2 cellular contexts compared by ENCODE assay signal in the genomic region with DNA sequence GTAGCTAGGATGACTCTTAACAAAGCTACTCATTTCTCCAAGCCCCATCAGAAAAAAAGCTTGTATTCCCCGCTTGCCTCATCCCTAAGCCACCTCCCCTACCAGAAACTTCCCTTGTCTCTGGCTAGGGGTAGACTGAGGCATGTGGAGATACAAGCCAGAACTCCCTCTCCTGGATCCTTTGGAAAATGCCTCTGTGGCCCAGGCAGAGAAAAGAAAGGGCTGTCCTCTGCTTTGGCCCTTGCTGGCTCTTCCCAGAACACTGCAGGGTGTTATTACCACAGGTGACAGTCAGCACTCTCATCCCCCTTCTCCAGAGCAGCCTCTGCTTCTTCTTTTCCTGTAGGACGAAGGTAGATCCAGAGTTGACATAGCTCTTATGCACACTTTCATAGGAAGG.
TF ChIP-seq lines count a peak whose summit lies in the region.

No MANE protein-coding gene starts in this region.

TF ChIP-seq in GM23338, 12 proteins besides CTCF, POLR2A, EP300 and RAD21:
- TF ChIP-seq STAT1 (IDR thresholded peaks at IDR 0.05; ENCODE audit: unreplicated experiment) (no peak), EZH2 (IDR thresholded peaks at IDR 0.05; ENCODE audit: low read depth, unreplicated experiment) (no peak), ZNF331 (CRISPR knock-in tag; IDR thresholded peaks at IDR 0.05; ENCODE audit: low read depth) (no peak), JUNB (IDR thresholded peaks at IDR 0.05; ENCODE audit: unreplicated experiment) (no peak), ZNF462 (CRISPR knock-in tag; IDR thresholded peaks at IDR 0.05) (no peak), CREB1 (CRISPR knock-in tag; IDR thresholded peaks at IDR 0.05; ENCODE audit: low read depth) (no peak), NANOG (IDR thresholded peaks at IDR 0.05; ENCODE audit: borderline replicate concordance) (no peak), POLR2AphosphoS5 (IDR thresholded peaks at IDR 0.05; ENCODE audit: low read depth) (no peak), EZH2phosphoT487 (IDR thresholded peaks at IDR 0.05; ENCODE audit: unreplicated experiment) (no peak), ZNF114 (CRISPR knock-in tag; IDR thresholded peaks at IDR 0.05) (no peak)
- TF ChIP-seq, protein P1, sequence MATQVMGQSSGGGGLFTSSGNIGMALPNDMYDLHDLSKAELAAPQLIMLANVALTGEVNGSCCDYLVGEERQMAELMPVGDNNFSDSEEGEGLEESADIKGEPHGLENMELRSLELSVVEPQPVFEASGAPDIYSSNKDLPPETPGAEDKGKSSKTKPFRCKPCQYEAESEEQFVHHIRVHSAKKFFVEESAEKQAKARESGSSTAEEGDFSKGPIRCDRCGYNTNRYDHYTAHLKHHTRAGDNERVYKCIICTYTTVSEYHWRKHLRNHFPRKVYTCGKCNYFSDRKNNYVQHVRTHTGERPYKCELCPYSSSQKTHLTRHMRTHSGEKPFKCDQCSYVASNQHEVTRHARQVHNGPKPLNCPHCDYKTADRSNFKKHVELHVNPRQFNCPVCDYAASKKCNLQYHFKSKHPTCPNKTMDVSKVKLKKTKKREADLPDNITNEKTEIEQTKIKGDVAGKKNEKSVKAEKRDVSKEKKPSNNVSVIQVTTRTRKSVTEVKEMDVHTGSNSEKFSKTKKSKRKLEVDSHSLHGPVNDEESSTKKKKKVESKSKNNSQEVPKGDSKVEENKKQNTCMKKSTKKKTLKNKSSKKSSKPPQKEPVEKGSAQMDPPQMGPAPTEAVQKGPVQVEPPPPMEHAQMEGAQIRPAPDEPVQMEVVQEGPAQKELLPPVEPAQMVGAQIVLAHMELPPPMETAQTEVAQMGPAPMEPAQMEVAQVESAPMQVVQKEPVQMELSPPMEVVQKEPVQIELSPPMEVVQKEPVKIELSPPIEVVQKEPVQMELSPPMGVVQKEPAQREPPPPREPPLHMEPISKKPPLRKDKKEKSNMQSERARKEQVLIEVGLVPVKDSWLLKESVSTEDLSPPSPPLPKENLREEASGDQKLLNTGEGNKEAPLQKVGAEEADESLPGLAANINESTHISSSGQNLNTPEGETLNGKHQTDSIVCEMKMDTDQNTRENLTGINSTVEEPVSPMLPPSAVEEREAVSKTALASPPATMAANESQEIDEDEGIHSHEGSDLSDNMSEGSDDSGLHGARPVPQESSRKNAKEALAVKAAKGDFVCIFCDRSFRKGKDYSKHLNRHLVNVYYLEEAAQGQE (IDR thresholded peaks at IDR 0.05; ENCODE audit: unreplicated experiment): no peak

TF ChIP-seq in IMR-90, 13 proteins besides CTCF, POLR2A, EP300 and RAD21:
- no peak for TF ChIP-seq RFX5 (IDR thresholded peaks at IDR 0.05; ENCODE audit: low read depth, low read length)
- TF ChIP-seq, protein P2, sequence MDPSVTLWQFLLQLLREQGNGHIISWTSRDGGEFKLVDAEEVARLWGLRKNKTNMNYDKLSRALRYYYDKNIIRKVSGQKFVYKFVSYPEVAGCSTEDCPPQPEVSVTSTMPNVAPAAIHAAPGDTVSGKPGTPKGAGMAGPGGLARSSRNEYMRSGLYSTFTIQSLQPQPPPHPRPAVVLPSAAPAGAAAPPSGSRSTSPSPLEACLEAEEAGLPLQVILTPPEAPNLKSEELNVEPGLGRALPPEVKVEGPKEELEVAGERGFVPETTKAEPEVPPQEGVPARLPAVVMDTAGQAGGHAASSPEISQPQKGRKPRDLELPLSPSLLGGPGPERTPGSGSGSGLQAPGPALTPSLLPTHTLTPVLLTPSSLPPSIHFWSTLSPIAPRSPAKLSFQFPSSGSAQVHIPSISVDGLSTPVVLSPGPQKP (IDR thresholded peaks at IDR 0.05; ENCODE audit: borderline replicate concordance, low read depth, low read length): no peak
- TF ChIP-seq NFE2L2 (IDR thresholded peaks at IDR 0.05; ENCODE audit: low read depth, low read length): no peak
- TF ChIP-seq RCOR1 (IDR thresholded peaks at IDR 0.05; ENCODE audit: insufficient replicate concordance, low read length): no peak
- no peak for TF ChIP-seq BHLHE40 (IDR thresholded peaks at IDR 0.05; ENCODE audit: low read depth, low read length)
- TF ChIP-seq MAZ (IDR thresholded peaks at IDR 0.05; ENCODE audit: borderline replicate concordance, low read depth, low read length): no peak
- TF ChIP-seq, protein P3, sequence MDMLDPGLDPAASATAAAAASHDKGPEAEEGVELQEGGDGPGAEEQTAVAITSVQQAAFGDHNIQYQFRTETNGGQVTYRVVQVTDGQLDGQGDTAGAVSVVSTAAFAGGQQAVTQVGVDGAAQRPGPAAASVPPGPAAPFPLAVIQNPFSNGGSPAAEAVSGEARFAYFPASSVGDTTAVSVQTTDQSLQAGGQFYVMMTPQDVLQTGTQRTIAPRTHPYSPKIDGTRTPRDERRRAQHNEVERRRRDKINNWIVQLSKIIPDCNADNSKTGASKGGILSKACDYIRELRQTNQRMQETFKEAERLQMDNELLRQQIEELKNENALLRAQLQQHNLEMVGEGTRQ (IDR thresholded peaks at IDR 0.05; ENCODE audit: low read depth, low read length): no peak
- no peak for TF ChIP-seq MXI1 (IDR thresholded peaks at IDR 0.05; ENCODE audit: borderline replicate concordance, low read depth, low read length)
- no peak for TF ChIP-seq MAFK (IDR thresholded peaks at IDR 0.05; ENCODE audit: low read depth, low read length)
- no peak for TF ChIP-seq SMC3 (IDR thresholded peaks at IDR 0.05; ENCODE audit: low read depth, low read length)
- no peak for TF ChIP-seq CHD1 (IDR thresholded peaks at IDR 0.05; ENCODE audit: low read depth, low read length)
- TF ChIP-seq FOS (IDR thresholded peaks at IDR 0.05; ENCODE audit: low read depth, low read length): no peak
- no peak for TF ChIP-seq CEBPB (IDR thresholded peaks at IDR 0.05; ENCODE audit: low read depth, low read length)
